22 cellular contexts compared by ENCODE assay signal in genomic region chr2:104890670-104891069, GRCh38. TPM values are rescaled to one million over a fixed set of nuclear protein-coding genes. Genes with fewer than 3 reads are reported as not detected.
"Had no signal": no experiment of that assay in that cellular context is flagged by ENCODE, and none has a peak within 500 bp of the region (broad histone marks: within the 10 kb centered on the region; RNA-seq: fewer than 3 reads in every experiment).

No MANE protein-coding gene starts in this region.

- ATAC-seq: activated T-cell treated with anti-CD3 and anti-CD28 coated beads, Interleukin-2, amount 50 U/mL, for 4 hours; activated T-helper 17 cell treated with anti-CD3 and anti-CD28 coated beads, Interleukin-2, amount 50 U/mL, for 72 hours; Panc1; T-cell had no signal

- DNase-seq: activated CD4-positive, alpha-beta memory T cell treated with anti-CD3 and anti-CD28 coated beads for 36 hours; activated CD4-positive, alpha-beta T cell treated with anti-CD3 and anti-CD28 coated beads, Interleukin-2, amount 10 ng/mL, durations not matched to agents 7 days and 5 days; activated CD4-positive, CD25-positive, alpha-beta regulatory T cell; activated CD8-positive, alpha-beta memory T cell treated with anti-CD3 and anti-CD28 coated beads for 24 hours; activated gamma-delta T cell; activated naive CD4-positive, alpha-beta T cell treated with anti-CD3 and anti-CD28 coated beads for 36 hours; activated T-cell treated with anti-CD3 and anti-CD28 coated beads, Interleukin-2, amount 50 U/mL, for 4 hours; amygdala; Kasumi-1; NCI-H1048; NCI-H146; NCI-H187 treated with DMSO at 0.1 percent for 48 hours; NCI-H2081 treated with DMSO at 0.1 percent for 48 hours; NCI-H2227 treated with DMSO at 0.1 percent for 48 hours; NCI-H510A; NCI-H526 treated with DMSO at 0.1 percent for 48 hours; NCI-H82; SIG-M5; T-cell had no signal

RNA-seq across cellular contexts. Expression of gene POU3F3, which starts 36.8 kb away (rescaled TPM):
- total RNA-seq: activated CD4-positive, alpha-beta memory T cell treated with anti-CD3 and anti-CD28 coated beads for 36 hours; activated CD4-positive, alpha-beta T cell treated with anti-CD3 and anti-CD28 coated beads, Interleukin-2, amount 10 ng/mL, durations not matched to agents 7 days and 5 days; activated naive CD4-positive, alpha-beta T cell treated with anti-CD3 and anti-CD28 coated beads for 36 hours; activated T-cell treated with anti-CD3 and anti-CD28 coated beads, Interleukin-2, amount 50 U/mL, for 4 hours; activated T-helper 17 cell treated with anti-CD3 and anti-CD28 coated beads, Interleukin-2, amount 50 U/mL, for 72 hours; T-cell; T-helper 2 cell treated with Interferon-gamma antibody and Interleukin-4, amounts not matched to agents 100 ng/mL and 5 ng/mL, for 36 hours had no signal
